In genomic region chr22:49727881-49728563, GRCh38 we compare ENCODE assay signal across 1 cellular context.
TF ChIP-seq lines count a peak whose summit lies in the region.

No MANE protein-coding gene starts in this region.

TF ChIP-seq in HepG2, 621 proteins besides CTCF, POLR2A, EP300 and RAD21 (continued from another document):
- TF ChIP-seq HNF1A (IDR thresholded peaks at IDR 0.05; ENCODE audit: low read depth) (no peak), HNF1A (CRISPR knock-in tag; IDR thresholded peaks at IDR 0.05; ENCODE audit: borderline replicate concordance) (no peak), EZH2 (conservative IDR thresholded peaks at IDR 0.05; ENCODE audit: low read depth, low read length) (0 out of 2 replicates have a peak, but pooled peaks have one; percentile 14)
